In genomic region chr1:157227700-157228099, GRCh38 we compare ENCODE assay signal across 23 cellular contexts.
DNase-seq lines count a peak whose midpoint lies in the region; ATAC-seq, FAIRE-seq and TF ChIP-seq lines count a peak whose summit lies in the region.
"Had no signal": no experiment of that assay in that cellular context is flagged by ENCODE, and none has a peak within 500 bp of the region (broad histone marks: within the 10 kb centered on the region; RNA-seq: fewer than 3 reads in every experiment).

No MANE protein-coding gene starts in this region.

- H3K27ac ChIP-seq in GM12878 (ENCODE audit: control insufficient read depth, insufficient read depth) = no peak overlapping the region
- H3K27ac ChIP-seq in esophagus muscularis mucosa (replicated peaks in 1 of 4) = no peak overlapping the region
- H3K27ac ChIP-seq: 22Rv1, A549, BLaER1 had no signal

- POLR2A ChIA-PET in GM12878 (lab: Charles Lee) = no interaction called here

- H3K4me1 ChIP-seq in GM12878 (ENCODE audit: control insufficient read depth, insufficient read depth, low read length) = no peaks in the 10 kb centered on the region
- H3K4me1 ChIP-seq in esophagus muscularis mucosa = no peaks in the 10 kb centered on the region
- H3K4me1 ChIP-seq: A549, BE2C, BLaER1 had no signal

- H3K36me3 ChIP-seq in GM12878 (ENCODE audit: control insufficient read depth in 2 of 2, insufficient read depth in 2 of 2, low read length in 1 of 2) (no peaks in the 10 kb centered on the region), esophagus muscularis mucosa (no peaks in the 10 kb centered on the region)
- H3K36me3 ChIP-seq: BE2C, BLaER1 had no signal

- BruUV-seq in GM12878 (replicated peaks; lab: Mats Ljungman, UMichigan) = no TSS peak

- TF ChIP-seq CTCF in GM12878 (IDR thresholded peaks at IDR 0.05 in 2 of 3, conservative IDR thresholded peaks at IDR 0.05 in 1 of 3; ENCODE audit: control insufficient read depth in 2 of 3, extremely low read depth in 1 of 3, insufficient read depth in 1 of 3, low read depth in 3 of 3, low read length in 3 of 3) (no peak), esophagus muscularis mucosa (IDR thresholded peaks at IDR 0.05) (no peak)

- peak; percentile 57 for FAIRE-seq in GM12878 (lab: Jason Lieb, UNC)
- FAIRE-seq: GM12891 had no signal

- TF ChIP-seq RAD21 in GM12878 (IDR thresholded peaks at IDR 0.05; ENCODE audit: insufficient read depth, low read depth, low read length) = no peak

- no peaks in the 10 kb centered on the region; the same call in 2 of the 3 replicates for H3K9me3 ChIP-seq in GM12878 (replicated peaks; ENCODE audit: control insufficient read depth, insufficient read depth, low read length)
- H3K9me3 ChIP-seq in esophagus muscularis mucosa = no peaks in the 10 kb centered on the region
- H3K9me3 ChIP-seq: A549, BE2C had no signal

- in situ Hi-C loops in GM12878 (cut with MboI) = no loop called here

- H3K27me3 ChIP-seq in GM12878 (replicated peaks in 1 of 2; ENCODE audit: control insufficient read depth in 2 of 2, insufficient read depth in 2 of 2, low read length in 1 of 2) (no peaks in the 10 kb centered on the region), esophagus muscularis mucosa (peaks cover 0 to 7% (median 0%) of the 10 kb centered on the region in 4 donors)
- H3K27me3 ChIP-seq: BE2C, BLaER1 had no signal

- no peaks in the 10 kb centered on the region for H3K79me2 ChIP-seq in GM12878 (ENCODE audit: control insufficient read depth, insufficient read depth, low read length)

- TF ChIP-seq EP300 in GM12878 (IDR thresholded peaks at IDR 0.05; ENCODE audit: borderline replicate concordance in 1 of 2, control insufficient read depth in 1 of 2, low read depth in 2 of 2, low read length in 2 of 2) (no peak), esophagus muscularis mucosa (IDR thresholded peaks at IDR 0.05) (no peak)

- H4K20me1 ChIP-seq in GM12878 (ENCODE audit: control insufficient read depth, insufficient read depth) = no peaks in the 10 kb centered on the region
- H4K20me1 ChIP-seq: BLaER1 had no signal

- RAD21 ChIA-PET in GM12878 (lab: Charles Lee; ENCODE audit: unreplicated experiment) = no interaction called here

- H3K4me2 ChIP-seq in GM12878 (ENCODE audit: control insufficient read depth, insufficient read depth) = no peak overlapping the region
- H3K4me2 ChIP-seq: A549, BLaER1 had no signal

- WGBS in GM12878 (ENCODE audit: insufficient coverage, insufficient replicate concordance, low lambda C conversion rate, missing lambda C conversion rate) = 0% methylated on average over 5 of the region's 5 CpGs
- 85% methylated on average over 5 of the region's 5 CpGs for WGBS in esophagus muscularis mucosa

- H3K4me3 ChIP-seq in GM12878 = no peak overlapping the region
- H3K4me3 ChIP-seq in esophagus muscularis mucosa = no peak overlapping the region
- H3K4me3 ChIP-seq: A549, BLaER1 had no signal

- ATAC-seq in GM12878 = no peak
- no peak for ATAC-seq in HG02885 (IDR thresholded peaks at IDR 0.05; ENCODE audit: poor library complexity, unreplicated experiment)
- ATAC-seq: A549 had no signal

- DNase-seq in OCI-M1 (lab: John Stamatoyannopoulos, UW) = peak; percentile 47
- no peak for DNase-seq in GM12878 (ENCODE audit: low read depth, low spot score)
- DNase-seq in esophagus muscularis mucosa (ENCODE audit: extremely low spot score) = peak; percentile 34
- DNase-seq in erythroblast (lab: John Stamatoyannopoulos, UW) = no peak
- DNase-seq: AML-193; BE2C; C1 segment of cervical spinal cord; CD4-positive, alpha-beta memory T cell; CD4-positive, CD25-positive, alpha-beta regulatory T cell; CD8-positive, alpha-beta memory T cell; COR-L47; DMS 273 treated with DMSO at 0.1 percent for 48 hours; DMS153; DMS53; DMS79; DND-41; EL; GDM1 had no signal

- CTCF ChIA-PET in GM12878 (lab: Yijun Ruan, JAX) = no interaction called here

- SMC1A ChIA-PET in GM12878 (lab: Charles Lee; ENCODE audit: uncharacterized antibody, unreplicated experiment) = no interaction called here

- no peak overlapping the region for H2AFZ ChIP-seq in GM12878 (ENCODE audit: control insufficient read depth, low read depth, low read length)

- intact Hi-C loops in GM12878 (cut with micrococcal nuclease; ENCODE audit: unreplicated experiment) = no loop called here
- intact Hi-C loops in esophagus muscularis mucosa (cut with DNase I) = no loop called here

- no peak overlapping the region for H3K9ac ChIP-seq in GM12878 (ENCODE audit: control insufficient read depth, insufficient read depth, low read length)
- H3K9ac ChIP-seq: BLaER1 had no signal

- TF ChIP-seq POLR2A in GM12878 (IDR thresholded peaks at IDR 0.05; ENCODE audit: low read depth, low read length) (no peak), esophagus muscularis mucosa (IDR thresholded peaks at IDR 0.05; ENCODE audit: low read depth) (no peak), erythroblast (IDR thresholded peaks at IDR 0.05; ENCODE audit: low read length) (no peak)

TF ChIP-seq in GM12878, 131 proteins besides CTCF, POLR2A, EP300 and RAD21:
- TF ChIP-seq ZBTB33 (IDR thresholded peaks at IDR 0.05) (no peak), MYB (IDR thresholded peaks at IDR 0.05; ENCODE audit: borderline replicate concordance, low read depth, low read length) (no peak), CBX3 (IDR thresholded peaks at IDR 0.05; ENCODE audit: borderline replicate concordance, low read depth) (no peak), ELK1 (IDR thresholded peaks at IDR 0.05; ENCODE audit: low read depth, low read length) (no peak), ZNF217 (IDR thresholded peaks at IDR 0.05) (no peak), ZNF274 (IDR thresholded peaks at IDR 0.05; ENCODE audit: insufficient read depth, insufficient read length) (no peak), SRF (IDR thresholded peaks at IDR 0.05; ENCODE audit: low read depth in 2 of 2, low read length in 2 of 2) (no peak), ZNF384 (IDR thresholded peaks at IDR 0.05; ENCODE audit: borderline replicate concordance, low read depth, low read length) (no peak), LARP7 (IDR thresholded peaks at IDR 0.05) (no peak), ZBED1 (IDR thresholded peaks at IDR 0.05; ENCODE audit: borderline replicate concordance) (no peak), ZNF24 (IDR thresholded peaks at IDR 0.05) (no peak), NBN (IDR thresholded peaks at IDR 0.05) (no peak), IKZF1 (conservative IDR thresholded peaks at IDR 0.05) (no peak), BCL11A (IDR thresholded peaks at IDR 0.05; ENCODE audit: low read depth, low read length) (no peak)

Comparison
In these comparisons a context has a peak if more than half of its experiments do, and no peak if none do; other contexts are left out.
1. DNase-seq: peak in OCI-M1 (single experiment) and esophagus muscularis mucosa (single experiment); none in GM12878 (single experiment) and erythroblast (0 of 2).